ENCODE assay signal across 22 cellular contexts in genomic region chr4:184541918-184542317, GRCh38.
"Had no signal": no experiment of that assay in that cellular context is flagged by ENCODE, and none has a peak within 500 bp of the region (broad histone marks: within the 10 kb centered on the region; RNA-seq: fewer than 3 reads in every experiment).

No MANE protein-coding gene starts in this region.

- DNase-seq: Kasumi-1, MM.1S, NCI-H1092 treated with DMSO at 0.1 percent for 48 hours, NCI-H1436, NCI-H187, NCI-H2029, NCI-H2081 treated with DMSO at 0.1 percent for 48 hours, NCI-H2171, NCI-H226, NCI-H446, NCI-H510A, NCI-H524 treated with DMSO at 0.1 percent for 48 hours, NCI-H69, NCI-H774, PC-3, SHP77 treated with DMSO at 0.1 percent for 48 hours, SJCRH30 had no signal

- H3K9me3 ChIP-seq: SJCRH30 had no signal

- ATAC-seq: K562, Panc1, PC-3, SK-N-SH treated with all-trans-retinoic acid at 6 μM for 48 hours had no signal

- H3K4me3 ChIP-seq: K562, SJCRH30 had no signal

- H3K4me1 ChIP-seq: SJCRH30 had no signal

- H3K27ac ChIP-seq: KMS-11, RWPE1, SJCRH30 had no signal

- FAIRE-seq: K562 had no signal

- H3K9ac ChIP-seq: KMS-11 had no signal

- H3K36me3 ChIP-seq: SJCRH30 had no signal

- H3K27me3 ChIP-seq: SJCRH30 had no signal
